ENCODE assay signal across 14 cellular contexts in genomic region chr22:46796566-46797195, GRCh38. TPM values are rescaled to one million over a fixed set of nuclear protein-coding genes. Genes with fewer than 3 reads are reported as not detected.
DNase-seq lines count a peak whose midpoint lies in the region; ATAC-seq and TF ChIP-seq lines count a peak whose summit lies in the region.
"Had no signal": no experiment of that assay in that cellular context is flagged by ENCODE, and none has a peak within 500 bp of the region (broad histone marks: within the 10 kb centered on the region; RNA-seq: fewer than 3 reads in every experiment).

No MANE protein-coding gene starts in this region.

- H3K4me1 Mint-ChIP-seq in activated CD8-positive, alpha-beta T cell treated with anti-CD3 and anti-CD28 coated beads, Interleukin-2, amount 10 ng/mL, durations not matched to agents 7 days and 5 days (ENCODE audit: low read depth), result peaks cover 26% of the 10 kb centered on the region
- peaks cover 23% of the 10 kb centered on the region for H3K4me1 Mint-ChIP-seq in activated CD8-positive, alpha-beta T cell treated with anti-CD3 and anti-CD28 coated beads for 36 hours (ENCODE audit: low read depth)

- H3K27me3 Mint-ChIP-seq in activated CD8-positive, alpha-beta T cell treated with anti-CD3 and anti-CD28 coated beads, Interleukin-2, amount 10 ng/mL, durations not matched to agents 7 days and 5 days (ENCODE audit: low read depth), result no peaks in the 10 kb centered on the region
- no peaks in the 10 kb centered on the region for H3K27me3 Mint-ChIP-seq in activated CD8-positive, alpha-beta T cell treated with anti-CD3 and anti-CD28 coated beads for 36 hours

- H3K27ac Mint-ChIP-seq in activated CD8-positive, alpha-beta T cell treated with anti-CD3 and anti-CD28 coated beads, Interleukin-2, amount 10 ng/mL, durations not matched to agents 7 days and 5 days, result peak overlapping the region; percentile 34
- H3K27ac Mint-ChIP-seq in activated CD8-positive, alpha-beta T cell treated with anti-CD3 and anti-CD28 coated beads for 36 hours, result no peak overlapping the region

- no peak overlapping the region for H2AFZ ChIP-seq in OCI-LY3 (ENCODE audit: low read depth, low read length)
- H2AFZ ChIP-seq: PC-9 had no signal

- H3K9me3 ChIP-seq in OCI-LY3 (ENCODE audit: insufficient read depth, low read length), result no peaks in the 10 kb centered on the region
- no peaks in the 10 kb centered on the region for H3K9me3 ChIP-seq in effector memory CD4-positive, alpha-beta T cell (ENCODE audit: control insufficient read depth, low read length)

- no peaks in the 10 kb centered on the region for H3K27me3 ChIP-seq in OCI-LY3 (ENCODE audit: low read depth, low read length)
- no peaks in the 10 kb centered on the region for H3K27me3 ChIP-seq in effector memory CD4-positive, alpha-beta T cell (replicated peaks; ENCODE audit: control insufficient read depth, insufficient read depth, low read length, poor library complexity, severe bottlenecking)

- H3K4me3 ChIP-seq in OCI-LY3 (ENCODE audit: low read length), result no peak overlapping the region
- H3K4me3 ChIP-seq in effector memory CD4-positive, alpha-beta T cell (ENCODE audit: insufficient read depth, low read depth, low read length, poor library complexity, severe bottlenecking), result no peak overlapping the region
- H3K4me3 ChIP-seq: PC-9 had no signal

- CTCF ChIA-PET in activated CD8-positive, alpha-beta T cell treated with anti-CD3 and anti-CD28 coated beads, Interleukin-2, amount 10 ng/mL, durations not matched to agents 7 days and 5 days (lab: Charles Lee), result interaction anchor here (3.3 kb wide), 1 partner anchor 38 kb away, joined by 14 read pairs; no protein-coding TSS in a partner anchor
- CTCF ChIA-PET in activated CD8-positive, alpha-beta T cell treated with anti-CD3 and anti-CD28 coated beads for 36 hours (lab: Charles Lee), result interaction anchor here (1.4 to 10.9 kb wide), 3 partner anchors 22 to 37 kb away, joined by 3 to 191 read pairs (median 9); partner anchors contain the start of gene TBC1D22A
- CTCF ChIA-PET in HEK293T (lab: Yijun Ruan, JAX), result no interaction called here

- no peak for TF ChIP-seq CTCF in activated CD8-positive, alpha-beta T cell treated with anti-CD3 and anti-CD28 coated beads for 36 hours (IDR thresholded peaks at IDR 0.05)
- TF ChIP-seq CTCF in OCI-LY3 (IDR thresholded peaks at IDR 0.05; ENCODE audit: low read depth, low read length), result no peak

- H4K20me1 ChIP-seq in OCI-LY3 (ENCODE audit: insufficient read depth, low read length), result peaks cover 97% of the 10 kb centered on the region

- ATAC-seq in activated CD8-positive, alpha-beta T cell treated with anti-CD3 and anti-CD28 coated beads, Interleukin-2, amount 10 ng/mL, durations not matched to agents 7 days and 5 days, result no peak
- no peak for ATAC-seq in activated CD8-positive, alpha-beta T cell treated with anti-CD3 and anti-CD28 coated beads for 36 hours
- ATAC-seq in sciatic nerve, result no peak
- ATAC-seq: Right ventricle myocardium inferior had no signal

- H3K4me2 ChIP-seq in OCI-LY3 (ENCODE audit: low read length), result peak overlapping the region; percentile 0; the same call in 1 of the 2 replicates
- H3K4me2 ChIP-seq: PC-9 had no signal

- 0 out of 2 replicates have a peak overlapping the region, but pooled peaks have one; percentile 1 for H3K27ac ChIP-seq in OCI-LY3 (ENCODE audit: low read length)
- H3K27ac ChIP-seq in effector memory CD4-positive, alpha-beta T cell (ENCODE audit: insufficient read depth, low read length, poor library complexity, severe bottlenecking), result no peak overlapping the region
- H3K27ac ChIP-seq: PC-9 had no signal

- peaks cover 35% of the 10 kb centered on the region for H3K4me1 ChIP-seq in OCI-LY3 (ENCODE audit: low read length)
- peaks cover 10% of the 10 kb centered on the region for H3K4me1 ChIP-seq in effector memory CD4-positive, alpha-beta T cell (ENCODE audit: control insufficient read depth, insufficient read depth, low read length, poor library complexity, severe bottlenecking)

- no peak overlapping the region for H3K4me3 Mint-ChIP-seq in activated CD8-positive, alpha-beta T cell treated with anti-CD3 and anti-CD28 coated beads, Interleukin-2, amount 10 ng/mL, durations not matched to agents 7 days and 5 days
- no peak overlapping the region for H3K4me3 Mint-ChIP-seq in activated CD8-positive, alpha-beta T cell treated with anti-CD3 and anti-CD28 coated beads for 36 hours

- no peaks in the 10 kb centered on the region for H3K9me3 Mint-ChIP-seq in activated CD8-positive, alpha-beta T cell treated with anti-CD3 and anti-CD28 coated beads, Interleukin-2, amount 10 ng/mL, durations not matched to agents 7 days and 5 days (ENCODE audit: insufficient read depth)
- H3K9me3 Mint-ChIP-seq in activated CD8-positive, alpha-beta T cell treated with anti-CD3 and anti-CD28 coated beads for 36 hours, result no peaks in the 10 kb centered on the region

- intact Hi-C loops in activated CD8-positive, alpha-beta T cell treated with anti-CD3 and anti-CD28 coated beads for 36 hours (cut with micrococcal nuclease), result no loop called here
- intact Hi-C loops in sciatic nerve (cut with DNase I), result no loop called here

- POLR2A ChIA-PET in activated CD8-positive, alpha-beta T cell treated with anti-CD3 and anti-CD28 coated beads, Interleukin-2, amount 10 ng/mL, durations not matched to agents 7 days and 5 days (lab: Charles Lee), result no interaction called here
- POLR2A ChIA-PET in activated CD8-positive, alpha-beta T cell treated with anti-CD3 and anti-CD28 coated beads for 36 hours (lab: Charles Lee), result interaction anchor here (0.6 to 0.9 kb wide), 2 partner anchors 332 to 893 kb away, joined by 3 read pairs; no protein-coding TSS in a partner anchor
- POLR2A ChIA-PET in HEK293T (lab: Yijun Ruan, JAX), result no interaction called here

- H3K36me3 ChIP-seq in OCI-LY3 (replicated peaks; ENCODE audit: low read depth, low read length), result peaks cover 81% of the 10 kb centered on the region
- H3K36me3 ChIP-seq in effector memory CD4-positive, alpha-beta T cell (ENCODE audit: control insufficient read depth, insufficient read depth, low read length), result peaks cover 61% of the 10 kb centered on the region

- no peak overlapping the region for H3K9ac ChIP-seq in OCI-LY3 (ENCODE audit: low read length)

- H3K79me2 ChIP-seq in OCI-LY3 (ENCODE audit: low read length), result peaks cover 86% of the 10 kb centered on the region

- DNase-seq in activated CD8-positive, alpha-beta T cell treated with anti-CD3 and anti-CD28 coated beads, Interleukin-2, amount 10 ng/mL, durations not matched to agents 7 days and 5 days, result no peak
- no peak for DNase-seq in activated CD8-positive, alpha-beta T cell treated with anti-CD3 and anti-CD28 coated beads for 36 hours
- DNase-seq in ecto neural progenitor cell (ENCODE audit: low spot score), result peak; percentile 24
- DNase-seq in sciatic nerve (ENCODE audit: low spot score), result peak; percentile 52
- DNase-seq in HEK293T (ENCODE audit: extremely low spot score), result no peak
- no peak for DNase-seq in effector memory CD4-positive, alpha-beta T cell
- no peak for DNase-seq in iPS-NIHi7 (ENCODE audit: extremely low spot score)
- DNase-seq: C1 segment of cervical spinal cord, HCEC 1CT, NCI-H1930, NCI-H526 treated with DMSO at 0.1 percent for 48 hours, PC-9 had no signal

- H3K36me3 Mint-ChIP-seq in activated CD8-positive, alpha-beta T cell treated with anti-CD3 and anti-CD28 coated beads, Interleukin-2, amount 10 ng/mL, durations not matched to agents 7 days and 5 days (ENCODE audit: low read depth), result peaks cover 64% of the 10 kb centered on the region
- H3K36me3 Mint-ChIP-seq in activated CD8-positive, alpha-beta T cell treated with anti-CD3 and anti-CD28 coated beads for 36 hours (ENCODE audit: low read depth), result peaks cover 47% of the 10 kb centered on the region

TF ChIP-seq in HEK293T, 16 proteins besides CTCF, POLR2A, EP300 and RAD21:
- TF ChIP-seq HDGF (IDR thresholded peaks at IDR 0.05; ENCODE audit: borderline replicate concordance) (no peak), PKNOX1 (IDR thresholded peaks at IDR 0.05) (no peak), ARNT (IDR thresholded peaks at IDR 0.05) (no peak)

RNA-seq across cellular contexts. Expression of gene TBC1D22A, which starts 34.2 kb away (rescaled TPM):
- 10 to 100 TPM; 34.1 to 38.7 TPM for total RNA-seq in activated CD8-positive, alpha-beta T cell treated with anti-CD3 and anti-CD28 coated beads, Interleukin-2, amount 10 ng/mL, durations not matched to agents 7 days and 5 days
- 10 to 100 TPM; 41.0 to 42.8 TPM for total RNA-seq in activated CD8-positive, alpha-beta T cell treated with anti-CD3 and anti-CD28 coated beads for 36 hours
- 36.3 TPM for total RNA-seq in sciatic nerve

RNA-seq across cellular contexts. Expression of gene CERK, which starts 58.6 kb away (rescaled TPM):
- total RNA-seq in activated CD8-positive, alpha-beta T cell treated with anti-CD3 and anti-CD28 coated beads, Interleukin-2, amount 10 ng/mL, durations not matched to agents 7 days and 5 days, result 10 to 100 TPM; 61.1 to 65.6 TPM
- 10 to 100 TPM; 38.4 to 41.8 TPM for total RNA-seq in activated CD8-positive, alpha-beta T cell treated with anti-CD3 and anti-CD28 coated beads for 36 hours
- total RNA-seq in sciatic nerve, result 27.3 TPM

Comparison
In these comparisons a context has a peak if more than half of its experiments do, and no peak if none do; other contexts are left out.
1. DNase-seq: peak in ecto neural progenitor cell (single experiment) and sciatic nerve (single experiment); none in activated CD8-positive, alpha-beta T cell treated with anti-CD3 and anti-CD28 coated beads, Interleukin-2, amount 10 ng/mL, durations not matched to agents 7 days and 5 days (single experiment), activated CD8-positive, alpha-beta T cell treated with anti-CD3 and anti-CD28 coated beads for 36 hours (single experiment), HEK293T (single experiment), effector memory CD4-positive, alpha-beta T cell (0 of 3) and iPS-NIHi7 (single experiment).